8 cellular contexts compared by ENCODE assay signal in genomic region chr18:23438046-23438377, GRCh38. TPM values are rescaled to one million over a fixed set of nuclear protein-coding genes. Genes with fewer than 3 reads are reported as not detected.
A peak's percentile ranks its signal among the peaks of the same experiment; 100 is the strongest.
DNase-seq lines count a peak whose midpoint lies in the region; ATAC-seq, FAIRE-seq and TF ChIP-seq lines count a peak whose summit lies in the region.

No MANE protein-coding gene starts in this region.

- H3K36me3 ChIP-seq in breast epithelium (no peaks in the 10 kb centered on the region), muscle layer of duodenum (ENCODE audit: control insufficient read depth in 1 of 2, insufficient read depth in 2 of 2, low read length in 2 of 2) (no peaks in the 10 kb centered on the region)

- no peak for TF ChIP-seq POLR2A in breast epithelium (IDR thresholded peaks at IDR 0.05)

- intact Hi-C loops in breast epithelium (cut with DNase I; ENCODE audit: low total_unique reads): no loop called here

- H3K9me3 ChIP-seq in breast epithelium (no peaks in the 10 kb centered on the region), muscle layer of duodenum (ENCODE audit: control insufficient read depth in 1 of 2, low read length in 2 of 2) (no peaks in the 10 kb centered on the region)

- DNase-seq in HFF-Myc (ENCODE audit: extremely low read depth, low read depth): no peak
- DNase-seq in breast epithelium (ENCODE audit: low spot score in 2 of 2): no peak
- DNase-seq in kidney glomerular epithelial cell (lab: John Stamatoyannopoulos, UW): no peak
- no peak for DNase-seq in GM19239 (ENCODE audit: insufficient read length, low spot score)
- DNase-seq in GM10266 (ENCODE audit: extremely low spot score): no peak

- FAIRE-seq in A204.1 (lab: Jason Lieb, UNC): peak; percentile 29
- no peak for FAIRE-seq in GM19239 (lab: Jason Lieb, UNC)

- ATAC-seq in GM18517 (IDR thresholded peaks at IDR 0.05; ENCODE audit: unreplicated experiment): no peak

- H3K27me3 ChIP-seq in breast epithelium: no peaks in the 10 kb centered on the region
- no peaks in the 10 kb centered on the region for H3K27me3 ChIP-seq in muscle layer of duodenum (ENCODE audit: low read depth, low read length)

- TF ChIP-seq CTCF in HFF-Myc (IDR thresholded peaks at IDR 0.05; ENCODE audit: low read depth, low read length, missing control alignments) (no peak), breast epithelium (IDR thresholded peaks at IDR 0.05) (no peak), GM10266 (IDR thresholded peaks at IDR 0.05; ENCODE audit: control insufficient read depth, insufficient read depth, low read depth, missing control alignments) (no peak)

- H3K4me1 ChIP-seq in breast epithelium (no peaks in the 10 kb centered on the region), muscle layer of duodenum (ENCODE audit: control insufficient read depth in 1 of 2, insufficient read depth in 2 of 2, low read length in 2 of 2) (peaks cover 0 to 8% of the 10 kb centered on the region in 2 donors)

- peak overlapping the region in 1 of 2 donors; percentile 76 for H3K27ac ChIP-seq in breast epithelium
- no peak overlapping the region for H3K27ac ChIP-seq in muscle layer of duodenum (ENCODE audit: low read length)

- H3K4me3 ChIP-seq in HFF-Myc (replicated peaks; ENCODE audit: low read depth, low read length) (peak overlapping the region; percentile 60), breast epithelium (peak overlapping the region; percentile 66 to 80 (median 78)), muscle layer of duodenum (ENCODE audit: low read depth in 1 of 2, low read length in 2 of 2) (peak overlapping the region; percentile 73 to 91)

RNA-seq across cellular contexts. Expression of gene RIOK3, which starts 15.1 kb away (rescaled TPM):
- total RNA-seq in breast epithelium: 10 to 100 TPM; 61.6 to 80.8 (median 74.3) TPM
